ENCODE assay signal across 1 cellular context in the genomic region with DNA sequence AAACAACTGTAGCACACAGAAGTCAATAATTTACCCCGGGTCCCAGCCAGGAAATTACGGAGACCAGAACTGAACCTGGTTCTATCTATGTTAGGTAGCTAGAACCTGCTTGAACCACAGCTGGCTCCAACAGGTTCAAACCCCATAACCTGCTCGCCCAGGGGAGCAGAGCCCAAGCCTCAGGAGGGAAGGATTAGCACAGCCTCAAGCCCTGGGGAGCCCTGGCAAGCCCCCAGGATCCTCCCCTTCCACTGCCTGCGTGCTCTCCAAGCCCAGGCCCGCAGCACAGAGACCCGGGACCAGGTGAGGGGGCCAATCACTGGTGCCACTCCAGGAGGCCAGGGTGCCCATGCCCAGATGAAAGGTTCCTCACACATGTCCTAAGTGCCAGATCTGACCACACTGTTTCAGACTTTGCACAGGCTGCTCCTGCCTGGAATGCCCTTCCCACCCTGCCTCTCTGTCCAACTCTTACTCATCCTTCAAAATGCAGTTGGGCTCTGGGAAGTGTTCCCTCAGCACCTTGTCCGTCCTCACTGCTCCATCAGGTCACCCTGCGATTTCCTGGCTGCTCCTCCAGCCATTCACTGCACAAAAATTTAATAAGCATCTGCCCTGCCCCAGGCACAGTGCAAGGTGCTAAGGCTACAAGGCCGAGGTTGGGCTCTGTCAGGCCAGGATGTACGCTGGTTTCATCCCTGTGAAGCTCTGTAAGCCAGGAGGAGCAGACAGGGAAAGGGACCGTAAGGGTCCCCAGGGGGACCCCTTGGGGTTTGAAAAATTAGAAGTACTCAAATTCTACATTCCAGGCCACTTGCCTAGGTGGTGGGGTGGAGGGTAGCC.
A peak's percentile ranks its signal among the peaks of the same experiment; 100 is the strongest.
TF ChIP-seq lines count a peak whose summit lies in the region.

No MANE protein-coding gene starts in this region.

TF ChIP-seq in HepG2, 621 proteins besides CTCF, POLR2A, EP300 and RAD21:
- TF ChIP-seq ISL2 (CRISPR knock-in tag; IDR thresholded peaks at IDR 0.05) (no peak), HNRNPL (IDR thresholded peaks at IDR 0.05; ENCODE audit: low read depth, low read length) (0 out of 2 replicates have a peak, but pooled peaks have one; percentile 52), ZNF777 (CRISPR knock-in tag; IDR thresholded peaks at IDR 0.05) (no peak)
- TF ChIP-seq, protein P1, sequence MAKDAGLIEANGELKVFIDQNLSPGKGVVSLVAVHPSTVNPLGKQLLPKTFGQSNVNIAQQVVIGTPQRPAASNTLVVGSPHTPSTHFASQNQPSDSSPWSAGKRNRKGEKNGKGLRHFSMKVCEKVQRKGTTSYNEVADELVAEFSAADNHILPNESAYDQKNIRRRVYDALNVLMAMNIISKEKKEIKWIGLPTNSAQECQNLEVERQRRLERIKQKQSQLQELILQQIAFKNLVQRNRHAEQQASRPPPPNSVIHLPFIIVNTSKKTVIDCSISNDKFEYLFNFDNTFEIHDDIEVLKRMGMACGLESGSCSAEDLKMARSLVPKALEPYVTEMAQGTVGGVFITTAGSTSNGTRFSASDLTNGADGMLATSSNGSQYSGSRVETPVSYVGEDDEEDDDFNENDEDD (CRISPR knock-in tag; IDR thresholded peaks at IDR 0.05; ENCODE audit: borderline replicate concordance): no peak
- TF ChIP-seq, protein P2, sequence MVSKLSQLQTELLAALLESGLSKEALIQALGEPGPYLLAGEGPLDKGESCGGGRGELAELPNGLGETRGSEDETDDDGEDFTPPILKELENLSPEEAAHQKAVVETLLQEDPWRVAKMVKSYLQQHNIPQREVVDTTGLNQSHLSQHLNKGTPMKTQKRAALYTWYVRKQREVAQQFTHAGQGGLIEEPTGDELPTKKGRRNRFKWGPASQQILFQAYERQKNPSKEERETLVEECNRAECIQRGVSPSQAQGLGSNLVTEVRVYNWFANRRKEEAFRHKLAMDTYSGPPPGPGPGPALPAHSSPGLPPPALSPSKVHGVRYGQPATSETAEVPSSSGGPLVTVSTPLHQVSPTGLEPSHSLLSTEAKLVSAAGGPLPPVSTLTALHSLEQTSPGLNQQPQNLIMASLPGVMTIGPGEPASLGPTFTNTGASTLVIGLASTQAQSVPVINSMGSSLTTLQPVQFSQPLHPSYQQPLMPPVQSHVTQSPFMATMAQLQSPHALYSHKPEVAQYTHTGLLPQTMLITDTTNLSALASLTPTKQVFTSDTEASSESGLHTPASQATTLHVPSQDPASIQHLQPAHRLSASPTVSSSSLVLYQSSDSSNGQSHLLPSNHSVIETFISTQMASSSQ (IDR thresholded peaks at IDR 0.05; ENCODE audit: low read depth): no peak
- TF ChIP-seq, protein P2 (CRISPR knock-in tag; IDR thresholded peaks at IDR 0.05; ENCODE audit: borderline replicate concordance): no peak
